1 cellular context compared by ENCODE assay signal in genomic region chr22:19196841-19197612, GRCh38.
TF ChIP-seq lines count a peak whose summit lies in the region.

No MANE protein-coding gene starts in this region.

TF ChIP-seq in H1, 55 proteins besides CTCF, POLR2A, EP300 and RAD21:
- no peak for TF ChIP-seq NANOG (IDR thresholded peaks at IDR 0.05; ENCODE audit: insufficient read depth, low read depth, low read length, poor library complexity, severe bottlenecking)
- no peak for TF ChIP-seq CTBP2 (IDR thresholded peaks at IDR 0.05; ENCODE audit: borderline replicate concordance, insufficient read depth, insufficient read length, low read length)
- no peak for TF ChIP-seq EGR1 (IDR thresholded peaks at IDR 0.05; ENCODE audit: borderline replicate concordance, low read depth, low read length)
- TF ChIP-seq POU5F1 (IDR thresholded peaks at IDR 0.05; ENCODE audit: low read depth, low read length), result no peak
- TF ChIP-seq GTF2F1 (IDR thresholded peaks at IDR 0.05; ENCODE audit: borderline replicate concordance, low read depth, low read length), result no peak
- no peak for TF ChIP-seq SIN3A (conservative IDR thresholded peaks at IDR 0.05 in 1 of 2, IDR thresholded peaks at IDR 0.05 in 1 of 2; ENCODE audit: low read depth in 1 of 2, low read length in 2 of 2)
- no peak for TF ChIP-seq ATF2 (IDR thresholded peaks at IDR 0.05; ENCODE audit: low read length)
- no peak for TF ChIP-seq JUND (IDR thresholded peaks at IDR 0.05; ENCODE audit: low read length)
- no peak for TF ChIP-seq ASH2L (IDR thresholded peaks at IDR 0.05; ENCODE audit: low read length)
- no peak for TF ChIP-seq RXRA (IDR thresholded peaks at IDR 0.05; ENCODE audit: insufficient read depth, low read depth, low read length)
- no peak for TF ChIP-seq CREB1 (IDR thresholded peaks at IDR 0.05)
- no peak for TF ChIP-seq GABPA (IDR thresholded peaks at IDR 0.05; ENCODE audit: borderline replicate concordance, insufficient read depth, low read length)
- TF ChIP-seq CBX8 (IDR thresholded peaks at IDR 0.05; ENCODE audit: borderline replicate concordance, low read depth, low read length), result no peak
- TF ChIP-seq FOSL1 (IDR thresholded peaks at IDR 0.05; ENCODE audit: insufficient read depth, low read depth, low read length), result no peak
- no peak for TF ChIP-seq CHD1 (IDR thresholded peaks at IDR 0.05; ENCODE audit: low read depth, low read length)
